ENCODE assay signal across 1 cellular context in genomic region chr12:116389326-116389725, GRCh38.
TF ChIP-seq lines count a peak whose summit lies in the region.

No MANE protein-coding gene starts in this region.

TF ChIP-seq in IMR-90, 13 proteins besides CTCF, POLR2A, EP300 and RAD21:
- TF ChIP-seq MAFK (IDR thresholded peaks at IDR 0.05; ENCODE audit: low read depth, low read length): no peak
- TF ChIP-seq CHD1 (IDR thresholded peaks at IDR 0.05; ENCODE audit: low read depth, low read length): no peak
- no peak for TF ChIP-seq FOS (IDR thresholded peaks at IDR 0.05; ENCODE audit: low read depth, low read length)
- TF ChIP-seq SMC3 (IDR thresholded peaks at IDR 0.05; ENCODE audit: low read depth, low read length): no peak
- TF ChIP-seq BHLHE40 (IDR thresholded peaks at IDR 0.05; ENCODE audit: low read depth, low read length): no peak
- no peak for TF ChIP-seq MAZ (IDR thresholded peaks at IDR 0.05; ENCODE audit: borderline replicate concordance, low read depth, low read length)
- TF ChIP-seq RFX5 (IDR thresholded peaks at IDR 0.05; ENCODE audit: low read depth, low read length): no peak
- no peak for TF ChIP-seq MXI1 (IDR thresholded peaks at IDR 0.05; ENCODE audit: borderline replicate concordance, low read depth, low read length)
- no peak for TF ChIP-seq ELK1 (IDR thresholded peaks at IDR 0.05; ENCODE audit: borderline replicate concordance, low read depth, low read length)
- no peak for TF ChIP-seq NFE2L2 (IDR thresholded peaks at IDR 0.05; ENCODE audit: low read depth, low read length)
- no peak for TF ChIP-seq RCOR1 (IDR thresholded peaks at IDR 0.05; ENCODE audit: insufficient replicate concordance, low read length)
- no peak for TF ChIP-seq USF2 (IDR thresholded peaks at IDR 0.05; ENCODE audit: low read depth, low read length)
- no peak for TF ChIP-seq CEBPB (IDR thresholded peaks at IDR 0.05; ENCODE audit: low read depth, low read length)
